In genomic region chr11:75274716-75275115, GRCh38 we compare ENCODE assay signal across 11 cellular contexts. TPM values are rescaled to one million over a fixed set of nuclear protein-coding genes. Genes with fewer than 3 reads are reported as not detected.
DNase-seq lines count a peak whose midpoint lies in the region; ATAC-seq and TF ChIP-seq lines count a peak whose summit lies in the region.
"Not testable (repeated sequence)": the region's sequence is repeated elsewhere in the genome, so short reads cannot be mapped to it uniquely, and the experiment has no call there.
"Had no signal": no experiment of that assay in that cellular context is flagged by ENCODE, and none has a peak within 500 bp of the region (broad histone marks: within the 10 kb centered on the region; RNA-seq: fewer than 3 reads in every experiment).

No MANE protein-coding gene starts in this region.

- not testable (repeated sequence) for H4K20me1 ChIP-seq in DND-41 (ENCODE audit: insufficient read depth, low read length)

- not testable (repeated sequence) for TF ChIP-seq CTCF in DND-41 (IDR thresholded peaks at IDR 0.05; ENCODE audit: borderline replicate concordance, extremely low read depth, low read length, poor library complexity, severe bottlenecking); WTC11 (IDR thresholded peaks at IDR 0.05); natural killer cell (IDR thresholded peaks at IDR 0.05); type B pancreatic cell (conservative IDR thresholded peaks at IDR 0.05)

- H3K9ac ChIP-seq in DND-41 (ENCODE audit: low read depth, low read length), result not testable (repeated sequence)

- H3K4me3 Mint-ChIP-seq in WTC11; activated T-cell treated with anti-CD3 and anti-CD28 coated beads, Interleukin-2, amount 50 U/mL, for 24 hours; activated naive CD8-positive, alpha-beta T cell treated with anti-CD3 and anti-CD28 coated beads, Interleukin-2, amount 10 ng/mL, durations not matched to agents 7 days and 5 days; immature natural killer cell; natural killer cell; type B pancreatic cell: not testable (repeated sequence)

- H3K36me3 ChIP-seq in DND-41 (ENCODE audit: insufficient read depth, low read length), result peaks cover 34% of the 10 kb centered on the region

- not testable (repeated sequence) for ATAC-seq in DND-41 (ENCODE audit: insufficient read depth, low read depth); WTC11; activated naive CD8-positive, alpha-beta T cell treated with anti-CD3 and anti-CD28 coated beads, Interleukin-2, amount 10 ng/mL, durations not matched to agents 7 days and 5 days (ENCODE audit: low read depth); natural killer cell

- POLR2A ChIA-PET in WTC11 (lab: Charles Lee), result interaction anchor here (0.6 kb wide), 1 partner anchor 113 kb away, joined by 5 read pairs; no protein-coding TSS in a partner anchor
- POLR2A ChIA-PET in activated naive CD8-positive, alpha-beta T cell treated with anti-CD3 and anti-CD28 coated beads, Interleukin-2, amount 10 ng/mL, durations not matched to agents 7 days and 5 days (lab: Charles Lee), result interaction anchor here (0.9 to 3.0 kb wide), 7 partner anchors 8 to 127 kb away, joined by 3 to 11 read pairs (median 5); no protein-coding TSS in a partner anchor

- not testable (repeated sequence) for H3K27ac Mint-ChIP-seq in WTC11, type B pancreatic cell
- H3K27ac Mint-ChIP-seq in activated T-cell treated with anti-CD3 and anti-CD28 coated beads, Interleukin-2, amount 50 U/mL, for 24 hours, result peak overlapping the region; percentile 57
- H3K27ac Mint-ChIP-seq in activated naive CD8-positive, alpha-beta T cell treated with anti-CD3 and anti-CD28 coated beads, Interleukin-2, amount 10 ng/mL, durations not matched to agents 7 days and 5 days, result peak overlapping the region; percentile 30
- H3K27ac Mint-ChIP-seq in immature natural killer cell, result peak overlapping the region in 4 of 6 donors; percentile 40 to 90 (median 88)
- peak overlapping the region; percentile 80 to 89 for H3K27ac Mint-ChIP-seq in natural killer cell

- H3K27me3 ChIP-seq in DND-41 (ENCODE audit: insufficient read depth, low read length, poor library complexity), result not testable (repeated sequence)

- H3K27ac ChIP-seq in DND-41 (ENCODE audit: low read length), result peak overlapping the region; percentile 34; the same call in 1 of the 2 replicates

- DNase-seq in DND-41; WTC11 (ENCODE audit: low spot score); activated naive CD8-positive, alpha-beta T cell treated with anti-CD3 and anti-CD28 coated beads, Interleukin-2, amount 10 ng/mL, durations not matched to agents 7 days and 5 days; immature natural killer cell: not testable (repeated sequence)
- DNase-seq in activated T-cell treated with anti-CD3 and anti-CD28 coated beads, Interleukin-2, amount 50 U/mL, for 24 hours, result peak; percentile 20
- DNase-seq in natural killer cell, result peak; percentile 9
- DNase-seq in type B pancreatic cell (ENCODE audit: extremely low spot score, unreplicated experiment), result peak; percentile 10

- not testable (repeated sequence) for H3K9me3 Mint-ChIP-seq in WTC11; activated T-cell treated with anti-CD3 and anti-CD28 coated beads, Interleukin-2, amount 50 U/mL, for 24 hours; activated naive CD8-positive, alpha-beta T cell treated with anti-CD3 and anti-CD28 coated beads, Interleukin-2, amount 10 ng/mL, durations not matched to agents 7 days and 5 days; immature natural killer cell; natural killer cell; type B pancreatic cell

- H3K27me3 Mint-ChIP-seq in WTC11 (ENCODE audit: low read depth); activated T-cell treated with anti-CD3 and anti-CD28 coated beads, Interleukin-2, amount 50 U/mL, for 24 hours; activated naive CD8-positive, alpha-beta T cell treated with anti-CD3 and anti-CD28 coated beads, Interleukin-2, amount 10 ng/mL, durations not matched to agents 7 days and 5 days; immature natural killer cell (ENCODE audit: low read depth in 3 of 3); natural killer cell (ENCODE audit: low read depth in 2 of 2); type B pancreatic cell: not testable (repeated sequence)

- H3K4me2 ChIP-seq in DND-41 (ENCODE audit: insufficient read depth, low read length), result not testable (repeated sequence)

- not testable (repeated sequence) for H2AFZ ChIP-seq in DND-41 (ENCODE audit: low read depth, low read length)

- not testable (repeated sequence) for H3K4me3 ChIP-seq in DND-41 (ENCODE audit: low read depth in 1 of 2, low read length in 2 of 2)

- peaks cover 22% of the 10 kb centered on the region for H3K4me1 Mint-ChIP-seq in WTC11
- H3K4me1 Mint-ChIP-seq in activated T-cell treated with anti-CD3 and anti-CD28 coated beads, Interleukin-2, amount 50 U/mL, for 24 hours (ENCODE audit: low read depth), result peaks cover 59% of the 10 kb centered on the region
- peaks cover 34% of the 10 kb centered on the region for H3K4me1 Mint-ChIP-seq in activated naive CD8-positive, alpha-beta T cell treated with anti-CD3 and anti-CD28 coated beads, Interleukin-2, amount 10 ng/mL, durations not matched to agents 7 days and 5 days
- H3K4me1 Mint-ChIP-seq in immature natural killer cell, result peaks cover 47 to 52% of the 10 kb centered on the region in 2 donors
- peaks cover 40 to 41% of the 10 kb centered on the region in 2 donors for H3K4me1 Mint-ChIP-seq in natural killer cell
- H3K4me1 Mint-ChIP-seq in type B pancreatic cell (ENCODE audit: unreplicated experiment), result not testable (repeated sequence)

- intact Hi-C loops in natural killer cell (cut with micrococcal nuclease), result not testable (repeated sequence)

- H3K79me2 ChIP-seq in DND-41 (ENCODE audit: insufficient read depth, low read length), result not testable (repeated sequence)

- H3K36me3 Mint-ChIP-seq in WTC11 (peaks cover 47% of the 10 kb centered on the region), immature natural killer cell (peaks cover 23 to 47% (median 28%) of the 10 kb centered on the region in 3 donors)
- peaks cover 21% of the 10 kb centered on the region for H3K36me3 Mint-ChIP-seq in activated T-cell treated with anti-CD3 and anti-CD28 coated beads, Interleukin-2, amount 50 U/mL, for 24 hours (ENCODE audit: low read depth)
- H3K36me3 Mint-ChIP-seq in activated naive CD8-positive, alpha-beta T cell treated with anti-CD3 and anti-CD28 coated beads, Interleukin-2, amount 10 ng/mL, durations not matched to agents 7 days and 5 days, result peaks cover 30% of the 10 kb centered on the region
- H3K36me3 Mint-ChIP-seq in natural killer cell, type B pancreatic cell: not testable (repeated sequence)

- CTCF ChIA-PET in WTC11 (lab: Charles Lee), result interaction anchor here (0.5 to 2.0 kb wide), 2 partner anchors 130 to 135 kb away, joined by 5 to 6 read pairs; no protein-coding TSS in a partner anchor

- not testable (repeated sequence) for H3K9me3 ChIP-seq in DND-41 (ENCODE audit: insufficient read depth, low read length, severe bottlenecking)

- H3K4me1 ChIP-seq in DND-41 (ENCODE audit: insufficient read depth, low read length), result peaks cover 29% of the 10 kb centered on the region

TF ChIP-seq in WTC11, 78 proteins besides CTCF, POLR2A, EP300 and RAD21:
- peak; percentile 79 for TF ChIP-seq ZNF121 (CRISPR knock-in tag; IDR thresholded peaks at IDR 0.05)

RNA-seq across cellular contexts. Expression of gene TPBGL, which starts 34.1 kb away (rescaled TPM):
- total RNA-seq in WTC11 (2021) (0.37 to 0.78 TPM (median 0.60 TPM) in 3 replicates), natural killer cell (under 1 TPM; 0.34 to 0.75 (median 0.45) TPM), type B pancreatic cell (ENCODE audit: low replicate concordance) (0.31 and 0.56 TPM in 2 replicates)
- under 1 TPM; 0.14 to 0.28 TPM for total RNA-seq in activated naive CD8-positive, alpha-beta T cell treated with anti-CD3 and anti-CD28 coated beads, Interleukin-2, amount 10 ng/mL, durations not matched to agents 7 days and 5 days
- under 1 TPM in 1 of 3 donors, not detected in 2; 0.13 TPM for polyA plus RNA-seq in immature natural killer cell
- total RNA-seq: Daoy, H4, HFFc6, PC-9 had no signal
